1 cellular context compared by ENCODE assay signal in genomic region chr11:71428861-71429435, GRCh38.
TF ChIP-seq lines count a peak whose summit lies in the region.

No MANE protein-coding gene starts in this region.

TF ChIP-seq in liver, 16 proteins besides CTCF, POLR2A, EP300 and RAD21 (continued from another document):
- TF ChIP-seq REST (IDR thresholded peaks at IDR 0.05) (no peak), RXRA (IDR thresholded peaks at IDR 0.05) (peak in 1 of 2 donors; percentile 49), TAF1 (conservative IDR thresholded peaks at IDR 0.05) (no peak), FOXA1 (IDR thresholded peaks at IDR 0.05) (peak; percentile 47), HNF4A (conservative IDR thresholded peaks at IDR 0.05) (peak in 1 of 2 donors; percentile 33), EGR1 (IDR thresholded peaks at IDR 0.05; ENCODE audit: low read depth in 2 of 2) (no peak)
